In genomic region chr16:369866-370436, GRCh38 we compare ENCODE assay signal across 7 cellular contexts. TPM values are rescaled to one million over a fixed set of nuclear protein-coding genes. Genes with fewer than 3 reads are reported as not detected.
DNase-seq lines count a peak whose midpoint lies in the region; ATAC-seq, FAIRE-seq and TF ChIP-seq lines count a peak whose summit lies in the region.

No MANE protein-coding gene starts in this region.

- H3K27me3 ChIP-seq in iPS-15b (ENCODE audit: control insufficient read depth, insufficient read depth, low read length) (no peaks in the 10 kb centered on the region), WERI-Rb-1 (ENCODE audit: insufficient read depth, low read depth, severe bottlenecking) (no peaks in the 10 kb centered on the region)

- no peaks in the 10 kb centered on the region for H3K4me1 ChIP-seq in iPS-15b (ENCODE audit: control insufficient read depth, insufficient read depth, low read length)

- peak overlapping the region; percentile 80 for H3K4me3 Mint-ChIP-seq in activated naive CD8-positive, alpha-beta T cell
- peak overlapping the region; percentile 79 to 88 for H3K4me3 Mint-ChIP-seq in stimulated activated naive CD8-positive, alpha-beta T cell treated with anti-CD3 and anti-CD28 coated beads, Interleukin-15, amount 100 ng/mL, for 72 hours

- H3K4me1 Mint-ChIP-seq in activated naive CD8-positive, alpha-beta T cell (ENCODE audit: low read depth), result peaks cover 15% of the 10 kb centered on the region
- peaks cover 20% of the 10 kb centered on the region for H3K4me1 Mint-ChIP-seq in stimulated activated naive CD8-positive, alpha-beta T cell treated with anti-CD3 and anti-CD28 coated beads, Interleukin-15, amount 100 ng/mL, for 72 hours

- no peaks in the 10 kb centered on the region for H3K9me3 ChIP-seq in iPS-15b (ENCODE audit: control insufficient read depth, insufficient read depth, low read length)
- H3K9me3 ChIP-seq in WERI-Rb-1 (ENCODE audit: severe bottlenecking), result no peaks in the 10 kb centered on the region

- H3K36me3 ChIP-seq in iPS-15b (ENCODE audit: control insufficient read depth, insufficient read depth, low read length), result peaks cover 63% of the 10 kb centered on the region
- peaks cover 77% of the 10 kb centered on the region for H3K36me3 ChIP-seq in WERI-Rb-1

- peak overlapping the region; percentile 47 for H3K9ac ChIP-seq in iPS-15b (ENCODE audit: low read depth, low read length)

- no peak for FAIRE-seq in GM12892 (lab: Jason Lieb, UNC)

- no peak overlapping the region for H3K27ac Mint-ChIP-seq in activated naive CD8-positive, alpha-beta T cell
- H3K27ac Mint-ChIP-seq in stimulated activated naive CD8-positive, alpha-beta T cell treated with anti-CD3 and anti-CD28 coated beads, Interleukin-15, amount 100 ng/mL, for 72 hours, result no peak overlapping the region

- TF ChIP-seq CTCF in HFF-Myc (IDR thresholded peaks at IDR 0.05; ENCODE audit: low read depth, low read length, missing control alignments), result no peak
- no peak for TF ChIP-seq CTCF in WERI-Rb-1 (IDR thresholded peaks at IDR 0.05; ENCODE audit: low read depth, low read length)

- no peak for DNase-seq in HFF-Myc (ENCODE audit: extremely low read depth, low read depth)
- no peak for DNase-seq in stimulated activated naive CD8-positive, alpha-beta T cell treated with anti-CD3 and anti-CD28 coated beads, Interleukin-15, amount 100 ng/mL, for 72 hours
- DNase-seq in WERI-Rb-1, result no peak
- no peak for DNase-seq in GM12892 (ENCODE audit: insufficient read length)

- TF ChIP-seq POLR2A in GM12892 (IDR thresholded peaks at IDR 0.05; ENCODE audit: low read depth, low read length), result no peak

- ATAC-seq in stimulated activated naive CD8-positive, alpha-beta T cell treated with anti-CD3 and anti-CD28 coated beads, Interleukin-15, amount 100 ng/mL, for 72 hours, result peak; percentile 57
- ATAC-seq in GM18873 (IDR thresholded peaks at IDR 0.05; ENCODE audit: low FRiP score, unreplicated experiment), result no peak

- H3K36me3 Mint-ChIP-seq in activated naive CD8-positive, alpha-beta T cell, result no peaks in the 10 kb centered on the region

- H3K27me3 Mint-ChIP-seq in activated naive CD8-positive, alpha-beta T cell, result no peaks in the 10 kb centered on the region
- H3K27me3 Mint-ChIP-seq in stimulated activated naive CD8-positive, alpha-beta T cell treated with anti-CD3 and anti-CD28 coated beads, Interleukin-15, amount 100 ng/mL, for 72 hours, result no peaks in the 10 kb centered on the region

- H3K9me3 Mint-ChIP-seq in activated naive CD8-positive, alpha-beta T cell (ENCODE audit: low read depth), result no peaks in the 10 kb centered on the region
- H3K9me3 Mint-ChIP-seq in stimulated activated naive CD8-positive, alpha-beta T cell treated with anti-CD3 and anti-CD28 coated beads, Interleukin-15, amount 100 ng/mL, for 72 hours, result no peaks in the 10 kb centered on the region

- H3K27ac ChIP-seq in WERI-Rb-1, result no peak overlapping the region

- H3K4me3 ChIP-seq in HFF-Myc (replicated peaks; ENCODE audit: low read depth, low read length) (peak overlapping the region; percentile 47), iPS-15b (ENCODE audit: low read depth, low read length) (peak overlapping the region; percentile 41), WERI-Rb-1 (ENCODE audit: low read depth, low read length) (no peak overlapping the region)

RNA-seq across cellular contexts. Expression of gene MRPL28, which starts 0.4 kb away (rescaled TPM):
- polyA plus RNA-seq in GM12892 (2012; ENCODE audit: missing spikeins), result 59.7 TPM

RNA-seq across cellular contexts. Expression of gene PGAP6, which starts 11.8 kb away (rescaled TPM):
- polyA plus RNA-seq in GM12892 (2012; ENCODE audit: missing spikeins), result 20.9 TPM

RNA-seq across cellular contexts. Expression of gene AXIN1, which starts 17.4 kb away (rescaled TPM):
- polyA plus RNA-seq in GM12892 (2012; ENCODE audit: missing spikeins), result 8.6 TPM

RNA-seq across cellular contexts. Expression of gene NME4, which starts 27.0 kb away (rescaled TPM):
- polyA plus RNA-seq in GM12892 (2012; ENCODE audit: missing spikeins), result 84.7 TPM

RNA-seq across cellular contexts. Expression of gene DECR2, which starts 31.7 kb away (rescaled TPM):
- 7.7 TPM for polyA plus RNA-seq in GM12892 (2012; ENCODE audit: missing spikeins)
